In genomic region chr18:50341443-50341842, GRCh38 we compare ENCODE assay signal across 19 cellular contexts. TPM values are rescaled to one million over a fixed set of nuclear protein-coding genes. Genes with fewer than 3 reads are reported as not detected.
DNase-seq lines count a peak whose midpoint lies in the region; ATAC-seq and TF ChIP-seq lines count a peak whose summit lies in the region.
"Had no signal": no experiment of that assay in that cellular context is flagged by ENCODE, and none has a peak within 500 bp of the region (broad histone marks: within the 10 kb centered on the region; RNA-seq: fewer than 3 reads in every experiment).

No MANE protein-coding gene starts in this region.

- no peak for TF ChIP-seq CTCF in parathyroid adenoma (IDR thresholded peaks at IDR 0.05)

- no peak overlapping the region for H3K4me2 ChIP-seq in parathyroid adenoma (ENCODE audit: low read length)
- H3K4me2 ChIP-seq: A549 had no signal

- ATAC-seq in GM21529 (IDR thresholded peaks at IDR 0.05; ENCODE audit: unreplicated experiment), result no peak
- ATAC-seq in GM21737 (IDR thresholded peaks at IDR 0.05; ENCODE audit: unreplicated experiment), result no peak
- ATAC-seq: A549, HepG2 had no signal

- peak overlapping the region; percentile 11 for H3K27ac ChIP-seq in effector memory CD4-positive, alpha-beta T cell (ENCODE audit: insufficient read depth, low read length, poor library complexity, severe bottlenecking)
- H3K27ac ChIP-seq in parathyroid adenoma, result no peak overlapping the region
- H3K27ac ChIP-seq: 22Rv1, A549, C4-2B, GM23248 had no signal

- H3K9me3 ChIP-seq in effector memory CD4-positive, alpha-beta T cell (ENCODE audit: control insufficient read depth, low read length), result no peaks in the 10 kb centered on the region
- no peaks in the 10 kb centered on the region for H3K9me3 ChIP-seq in parathyroid adenoma (ENCODE audit: control insufficient read depth, low read length)
- H3K9me3 ChIP-seq: A549, Caco-2 had no signal

- H3K4me3 ChIP-seq in H7 (ENCODE audit: insufficient read depth, low read depth, low read length) (no peak overlapping the region), parathyroid adenoma (ENCODE audit: low read depth, low read length) (no peak overlapping the region)
- H3K4me3 ChIP-seq in effector memory CD4-positive, alpha-beta T cell (ENCODE audit: insufficient read depth, low read depth, low read length, poor library complexity, severe bottlenecking), result no peak overlapping the region
- H3K4me3 ChIP-seq: A549, GM23248 had no signal

- no peaks in the 10 kb centered on the region for H3K79me2 ChIP-seq in parathyroid adenoma

- H3K36me3 ChIP-seq in H7 (replicated peaks; ENCODE audit: control insufficient read depth, insufficient read depth, low read length) (no peaks in the 10 kb centered on the region), parathyroid adenoma (ENCODE audit: control insufficient read depth, insufficient read depth, low read length) (no peaks in the 10 kb centered on the region)
- no peaks in the 10 kb centered on the region for H3K36me3 ChIP-seq in effector memory CD4-positive, alpha-beta T cell (ENCODE audit: control insufficient read depth, insufficient read depth, low read length)

- DNase-seq in DMS53 (lab: John Stamatoyannopoulos, UW) (peak; percentile 18), DMS53 treated with DMSO at 0.1 percent for 48 hours (lab: John Stamatoyannopoulos, UW; ENCODE audit: unreplicated experiment) (no peak), H7 (peak; percentile 8)
- DNase-seq in effector memory CD4-positive, alpha-beta T cell, result no peak
- DNase-seq in stimulated activated naive CD4-positive, alpha-beta T cell treated with Interleukin-2 at 50 U/mL for 16 hours (lab: John Stamatoyannopoulos, UW), result no peak
- DNase-seq: AML-193; Caco-2; CD4-positive, alpha-beta T cell; GM23248; HCEC 1CT; HFFc6; KBM-7 had no signal

- H3K4me1 ChIP-seq in effector memory CD4-positive, alpha-beta T cell (ENCODE audit: control insufficient read depth, insufficient read depth, low read length, poor library complexity, severe bottlenecking), result no peaks in the 10 kb centered on the region
- no peaks in the 10 kb centered on the region for H3K4me1 ChIP-seq in parathyroid adenoma
- H3K4me1 ChIP-seq: A549, Caco-2 had no signal

- H3K27me3 ChIP-seq in H7 (ENCODE audit: control insufficient read depth, insufficient read depth, low read length) (no peaks in the 10 kb centered on the region), parathyroid adenoma (ENCODE audit: control insufficient read depth, insufficient read depth, low read length) (no peaks in the 10 kb centered on the region)
- no peaks in the 10 kb centered on the region for H3K27me3 ChIP-seq in effector memory CD4-positive, alpha-beta T cell (replicated peaks; ENCODE audit: control insufficient read depth, insufficient read depth, low read length, poor library complexity, severe bottlenecking)

- H2AFZ ChIP-seq in parathyroid adenoma, result peak overlapping the region; percentile 18
- H2AFZ ChIP-seq: GM23248 had no signal

- H3K9ac ChIP-seq in parathyroid adenoma, result no peak overlapping the region
- H3K9ac ChIP-seq: GM23248 had no signal

RNA-seq across cellular contexts. Expression of gene SKA1, which starts 33.4 kb away (rescaled TPM):
- 29.2 and 33.9 TPM in 2 replicates for total RNA-seq in H7 (2014; rRNA removed; shearing (Covaris generic))

RNA-seq across cellular contexts. Expression of gene CXXC1, which starts 54.0 kb away (rescaled TPM):
- total RNA-seq in H7 (2014; rRNA removed; shearing (Covaris generic)), result 55.1 and 59.3 TPM in 2 replicates

Comparison
In these comparisons a context has a peak if more than half of its experiments do, and no peak if none do; other contexts are left out.
1. DNase-seq: peak in DMS53 (single experiment) and H7 (single experiment); none in DMS53 treated with DMSO at 0.1 percent for 48 hours (single experiment), effector memory CD4-positive, alpha-beta T cell (0 of 3) and stimulated activated naive CD4-positive, alpha-beta T cell treated with Interleukin-2 at 50 U/mL for 16 hours (single experiment).